Comparison of ENCODE assay signal across 34 cellular contexts in the genomic region with DNA sequence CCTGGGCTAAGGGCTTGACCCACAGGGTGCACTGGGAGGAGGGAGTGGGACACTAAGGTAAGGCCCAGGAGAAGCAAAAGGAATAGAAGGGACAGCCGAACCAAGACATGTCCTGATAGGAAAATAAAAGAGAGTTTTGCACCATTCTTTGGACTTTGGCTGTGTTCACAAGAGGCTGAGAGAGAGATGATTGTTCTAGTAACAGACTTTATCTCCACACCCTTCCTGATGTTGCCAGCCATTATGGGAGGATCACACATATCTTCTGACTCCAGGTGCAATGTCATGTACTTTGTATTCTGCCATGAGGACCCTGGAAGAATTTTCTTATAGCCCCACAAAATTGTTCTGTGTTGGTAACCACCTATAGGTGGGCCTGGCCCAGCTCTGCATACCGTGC. TPM values are rescaled to one million over a fixed set of nuclear protein-coding genes. Genes with fewer than 3 reads are reported as not detected.
"Had no signal": no experiment of that assay in that cellular context is flagged by ENCODE, and none has a peak within 500 bp of the region (broad histone marks: within the 10 kb centered on the region; RNA-seq: fewer than 3 reads in every experiment).

No MANE protein-coding gene starts in this region.

- DNase-seq: activated CD4-positive, alpha-beta memory T cell treated with anti-CD3 and anti-CD28 coated beads for 36 hours; activated CD4-positive, alpha-beta T cell treated with anti-CD3 and anti-CD28 coated beads for 36 hours; activated CD4-positive, alpha-beta T cell treated with anti-CD3 and anti-CD28 coated beads, Interleukin-2, amount 10 ng/mL, durations not matched to agents 24 days and 14 days; activated CD4-positive, CD25-positive, alpha-beta regulatory T cell; activated CD4-positive, CD25-positive, alpha-beta regulatory T cell treated with anti-CD3 and anti-CD28 coated beads, Interleukin-2, amount 50 U/mL, for 72 hours; activated CD8-positive, alpha-beta memory T cell treated with anti-CD3 and anti-CD28 coated beads, Interleukin-2, amount 10 ng/mL, durations not matched to agents 7 days and 5 days; activated CD8-positive, alpha-beta memory T cell treated with anti-CD3 and anti-CD28 coated beads, Interleukin-2, amount 50 U/mL, for 4 hours; activated CD8-positive, alpha-beta T cell treated with anti-CD3 and anti-CD28 coated beads, Interleukin-2, amount 10 ng/mL, durations not matched to agents 7 days and 5 days; activated effector memory CD4-positive, alpha-beta T cell treated with anti-CD3 and anti-CD28 coated beads, Interleukin-2, amount 50 U/mL, for 16 hours; activated naive CD4-positive, alpha-beta T cell treated with anti-CD3 and anti-CD28 coated beads, Interleukin-2, amount 10 ng/mL, durations not matched to agents 7 days and 5 days; activated naive CD8-positive, alpha-beta T cell treated with anti-CD3 and anti-CD28 coated beads, Interleukin-2, amount 10 ng/mL, durations not matched to agents 7 days and 5 days; activated T-cell treated with anti-CD3 and anti-CD28 coated beads, Interleukin-2, amount 50 U/mL, for 1 hour; activated T-cell treated with anti-CD3 and anti-CD28 coated beads, Interleukin-2, amount 50 U/mL, for 48 hours; central memory CD4-positive, alpha-beta T cell; cerebellar nuclear complex; dorsolateral prefrontal cortex; effector memory CD4-positive, alpha-beta T cell; erythroblast; foreskin keratinocyte; gastrocnemius medialis; T-helper 1 cell; T-helper 17 cell; T1000 had no signal

- H3K4me1 Mint-ChIP-seq: activated CD4-positive, alpha-beta T cell treated with anti-CD3 and anti-CD28 coated beads for 36 hours; activated CD4-positive, alpha-beta T cell treated with anti-CD3 and anti-CD28 coated beads, Interleukin-2, amount 10 ng/mL, durations not matched to agents 24 days and 14 days; activated CD8-positive, alpha-beta memory T cell treated with anti-CD3 and anti-CD28 coated beads, Interleukin-2, amount 10 ng/mL, durations not matched to agents 7 days and 5 days; activated naive CD4-positive, alpha-beta T cell treated with anti-CD3 and anti-CD28 coated beads, Interleukin-2, amount 10 ng/mL, durations not matched to agents 7 days and 5 days; activated naive CD8-positive, alpha-beta T cell treated with anti-CD3 and anti-CD28 coated beads, Interleukin-2, amount 10 ng/mL, durations not matched to agents 7 days and 5 days had no signal

- H3K27ac Mint-ChIP-seq: activated CD4-positive, alpha-beta memory T cell treated with anti-CD3 and anti-CD28 coated beads for 36 hours; activated CD4-positive, alpha-beta T cell treated with anti-CD3 and anti-CD28 coated beads for 36 hours; activated CD4-positive, alpha-beta T cell treated with anti-CD3 and anti-CD28 coated beads, Interleukin-2, amount 10 ng/mL, durations not matched to agents 24 days and 14 days; activated CD8-positive, alpha-beta memory T cell treated with anti-CD3 and anti-CD28 coated beads, Interleukin-2, amount 10 ng/mL, durations not matched to agents 7 days and 5 days; activated CD8-positive, alpha-beta T cell treated with anti-CD3 and anti-CD28 coated beads, Interleukin-2, amount 10 ng/mL, durations not matched to agents 7 days and 5 days; activated naive CD4-positive, alpha-beta T cell treated with anti-CD3 and anti-CD28 coated beads, Interleukin-2, amount 10 ng/mL, durations not matched to agents 7 days and 5 days; activated naive CD8-positive, alpha-beta T cell treated with anti-CD3 and anti-CD28 coated beads, Interleukin-2, amount 10 ng/mL, durations not matched to agents 7 days and 5 days; activated T-helper 1 cell treated with anti-CD3 and anti-CD28 coated beads, Interleukin-12 subunit alpha, Interleukin-12 subunit beta, Interleukin-2, Interleukin-4 antibody, amounts not matched to agents 30 ng/mL and 10 ng/mL and 1 ng/mL, durations not matched to agents 14 hours and 24 hours and 36 hours; activated T-helper 2 cell treated with anti-CD3 and anti-CD28 coated beads, Interferon-gamma antibody, Interleukin-2, Interleukin-4, amounts not matched to agents 10 μg/mL and 5 μg/mL and 100 μg/mL, durations not matched to agents 14 hours and 24 hours and 36 hours; brain; dendritic cell treated with granulocyte-macrophage colony-stimulating factor and Interleukin-4, amounts not matched to agents 40 ng/mL and 50 ng/mL, for 4 days; T-helper 17 cell; T-helper 2 cell treated with Interferon-gamma antibody and Interleukin-4, amounts not matched to agents 5 μg/mL and 100 μg/mL, for 36 hours had no signal

- H3K27me3 Mint-ChIP-seq: activated CD4-positive, alpha-beta memory T cell treated with anti-CD3 and anti-CD28 coated beads for 36 hours; activated CD4-positive, alpha-beta T cell treated with anti-CD3 and anti-CD28 coated beads for 36 hours; brain had no signal

- ATAC-seq: activated CD4-positive, alpha-beta T cell treated with anti-CD3 and anti-CD28 coated beads for 36 hours; activated CD8-positive, alpha-beta memory T cell treated with anti-CD3 and anti-CD28 coated beads, Interleukin-2, amount 10 ng/mL, durations not matched to agents 7 days and 5 days; activated CD8-positive, alpha-beta T cell treated with anti-CD3 and anti-CD28 coated beads, Interleukin-2, amount 10 ng/mL, durations not matched to agents 7 days and 5 days; activated naive CD4-positive, alpha-beta T cell treated with anti-CD3 and anti-CD28 coated beads, Interleukin-2, amount 50 U/mL, for 72 hours; foreskin keratinocyte; gastrocnemius medialis; T-helper 17 cell had no signal

- H3K9me3 Mint-ChIP-seq: activated CD4-positive, alpha-beta memory T cell treated with anti-CD3 and anti-CD28 coated beads for 36 hours; activated CD4-positive, alpha-beta T cell treated with anti-CD3 and anti-CD28 coated beads, Interleukin-2, amount 10 ng/mL, durations not matched to agents 24 days and 14 days; activated naive CD4-positive, alpha-beta T cell treated with anti-CD3 and anti-CD28 coated beads, Interleukin-2, amount 10 ng/mL, durations not matched to agents 7 days and 5 days; activated naive CD4-positive, alpha-beta T cell treated with anti-CD3 and anti-CD28 coated beads, Interleukin-2, amount 50 U/mL, for 72 hours; activated naive CD8-positive, alpha-beta T cell treated with anti-CD3 and anti-CD28 coated beads, Interleukin-2, amount 10 ng/mL, durations not matched to agents 7 days and 5 days; activated T-helper 1 cell treated with anti-CD3 and anti-CD28 coated beads, Interleukin-12 subunit alpha, Interleukin-12 subunit beta, Interleukin-2, Interleukin-4 antibody, amounts not matched to agents 30 ng/mL and 10 ng/mL and 1 ng/mL, durations not matched to agents 14 hours and 24 hours and 36 hours; activated T-helper 2 cell treated with anti-CD3 and anti-CD28 coated beads, Interferon-gamma antibody, Interleukin-2, Interleukin-4, amounts not matched to agents 10 μg/mL and 5 μg/mL and 100 μg/mL, durations not matched to agents 14 hours and 24 hours and 36 hours; brain; dendritic cell treated with granulocyte-macrophage colony-stimulating factor and Interleukin-4, amounts not matched to agents 40 ng/mL and 50 ng/mL, for 4 days; T-helper 2 cell treated with Interferon-gamma antibody and Interleukin-4, amounts not matched to agents 5 μg/mL and 100 μg/mL, for 36 hours had no signal

- H3K4me3 Mint-ChIP-seq: activated CD4-positive, alpha-beta memory T cell treated with anti-CD3 and anti-CD28 coated beads for 36 hours; activated CD4-positive, alpha-beta T cell treated with anti-CD3 and anti-CD28 coated beads for 36 hours; activated CD4-positive, alpha-beta T cell treated with anti-CD3 and anti-CD28 coated beads, Interleukin-2, amount 10 ng/mL, durations not matched to agents 24 days and 14 days; activated CD8-positive, alpha-beta memory T cell treated with anti-CD3 and anti-CD28 coated beads, Interleukin-2, amount 10 ng/mL, durations not matched to agents 7 days and 5 days; activated CD8-positive, alpha-beta T cell treated with anti-CD3 and anti-CD28 coated beads, Interleukin-2, amount 10 ng/mL, durations not matched to agents 7 days and 5 days; activated naive CD4-positive, alpha-beta T cell treated with anti-CD3 and anti-CD28 coated beads, Interleukin-2, amount 10 ng/mL, durations not matched to agents 7 days and 5 days; activated naive CD8-positive, alpha-beta T cell treated with anti-CD3 and anti-CD28 coated beads, Interleukin-2, amount 10 ng/mL, durations not matched to agents 7 days and 5 days; activated T-helper 1 cell treated with anti-CD3 and anti-CD28 coated beads, Interleukin-12 subunit alpha, Interleukin-12 subunit beta, Interleukin-2, Interleukin-4 antibody, amounts not matched to agents 30 ng/mL and 10 ng/mL and 1 ng/mL, durations not matched to agents 14 hours and 24 hours and 36 hours; brain; dendritic cell treated with granulocyte-macrophage colony-stimulating factor and Interleukin-4, amounts not matched to agents 40 ng/mL and 50 ng/mL, for 4 days; T-helper 17 cell; T-helper 2 cell treated with Interferon-gamma antibody and Interleukin-4, amounts not matched to agents 5 μg/mL and 100 μg/mL, for 36 hours had no signal

- H3K4me3 ChIP-seq: ascending aorta, breast epithelium, cardiac muscle cell, coronary artery, dorsolateral prefrontal cortex, esophagus muscularis mucosa, gastrocnemius medialis had no signal

- H3K36me3 ChIP-seq: breast epithelium, cardiac muscle cell had no signal

- H3K27ac ChIP-seq: ascending aorta, breast epithelium, cardiac muscle cell, coronary artery, dorsolateral prefrontal cortex, esophagus muscularis mucosa, foreskin keratinocyte, gastrocnemius medialis had no signal

- H3K4me1 ChIP-seq: ascending aorta, breast epithelium, foreskin keratinocyte had no signal

- H3K9me3 ChIP-seq: ascending aorta, breast epithelium, esophagus muscularis mucosa, gastrocnemius medialis had no signal

- H3K27me3 ChIP-seq: ascending aorta, breast epithelium, dorsolateral prefrontal cortex, esophagus muscularis mucosa, gastrocnemius medialis had no signal

- H3K36me3 Mint-ChIP-seq: activated naive CD4-positive, alpha-beta T cell treated with anti-CD3 and anti-CD28 coated beads, Interleukin-2, amount 10 ng/mL, durations not matched to agents 7 days and 5 days; activated naive CD4-positive, alpha-beta T cell treated with anti-CD3 and anti-CD28 coated beads, Interleukin-2, amount 50 U/mL, for 72 hours; activated naive CD8-positive, alpha-beta T cell treated with anti-CD3 and anti-CD28 coated beads, Interleukin-2, amount 10 ng/mL, durations not matched to agents 7 days and 5 days had no signal

RNA-seq across cellular contexts. Expression of a gene that starts 11.4 kb away (rescaled TPM):
- total RNA-seq: ascending aorta had no signal
